2 cellular contexts compared by ENCODE assay signal in the genomic region with DNA sequence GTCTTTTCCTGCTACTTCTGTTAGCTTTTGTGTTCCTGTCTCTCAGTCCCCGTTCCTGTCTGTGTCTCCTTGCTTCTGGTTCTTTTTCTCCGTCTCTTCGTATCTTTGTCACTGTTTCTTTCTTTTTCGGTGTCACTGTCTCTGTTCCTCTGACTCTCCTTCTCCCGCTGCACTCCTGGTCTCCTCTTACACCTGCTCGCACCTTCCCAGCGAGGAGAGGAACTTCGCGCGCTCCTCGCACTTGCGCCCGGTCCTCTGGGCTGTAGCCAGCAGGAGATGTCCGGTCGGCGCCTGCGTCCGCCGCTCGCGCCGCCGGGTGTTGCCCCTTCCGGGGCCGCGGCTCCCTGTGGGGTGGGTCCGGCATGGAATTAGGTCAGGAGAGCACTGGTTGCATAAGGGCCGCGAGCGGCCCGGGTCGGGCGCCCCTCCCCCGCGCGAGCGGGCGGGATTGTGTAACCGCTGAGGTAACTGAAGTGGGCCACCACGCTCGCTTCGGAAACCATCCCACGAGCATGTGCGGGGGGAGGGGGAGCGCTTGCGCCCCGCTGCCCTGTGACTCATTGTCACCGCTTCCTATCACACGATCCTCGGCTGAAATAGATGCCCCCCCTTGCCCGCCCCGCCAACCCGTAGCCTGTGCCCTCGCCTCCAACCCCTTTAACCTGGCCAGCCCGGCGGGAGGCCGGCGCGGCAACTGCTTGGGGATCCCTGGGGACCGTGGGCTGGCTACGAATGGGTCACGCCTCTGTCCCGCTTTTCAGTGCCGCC.
A peak's percentile ranks its signal among the peaks of the same experiment; 100 is the strongest.
TF ChIP-seq lines count a peak whose summit lies in the region.

No MANE protein-coding gene starts in this region.

TF ChIP-seq in IMR-90, 13 proteins besides CTCF, POLR2A, EP300 and RAD21:
- TF ChIP-seq MXI1 (IDR thresholded peaks at IDR 0.05; ENCODE audit: borderline replicate concordance, low read depth, low read length) (no peak), CEBPB (IDR thresholded peaks at IDR 0.05; ENCODE audit: low read depth, low read length) (peak; percentile 56), RFX5 (IDR thresholded peaks at IDR 0.05; ENCODE audit: low read depth, low read length) (no peak), BHLHE40 (IDR thresholded peaks at IDR 0.05; ENCODE audit: low read depth, low read length) (no peak), MAFK (IDR thresholded peaks at IDR 0.05; ENCODE audit: low read depth, low read length) (no peak), RCOR1 (IDR thresholded peaks at IDR 0.05; ENCODE audit: insufficient replicate concordance, low read length) (no peak), ELK1 (IDR thresholded peaks at IDR 0.05; ENCODE audit: borderline replicate concordance, low read depth, low read length) (no peak)

TF ChIP-seq in GM12878, 131 proteins besides CTCF, POLR2A, EP300 and RAD21:
- TF ChIP-seq RBBP5 (conservative IDR thresholded peaks at IDR 0.05) (no peak), SIX5 (IDR thresholded peaks at IDR 0.05; ENCODE audit: low read depth, low read length, severe bottlenecking) (no peak), SUZ12 (IDR thresholded peaks at IDR 0.05; ENCODE audit: unreplicated experiment) (peak; percentile 61), RFX5 (IDR thresholded peaks at IDR 0.05; ENCODE audit: low read depth, low read length) (no peak), MEF2B (IDR thresholded peaks at IDR 0.05; ENCODE audit: partially characterized antibody, poor library complexity, severe bottlenecking) (peak; percentile 29), ZNF217 (IDR thresholded peaks at IDR 0.05) (no peak)
- TF ChIP-seq, protein P1, sequence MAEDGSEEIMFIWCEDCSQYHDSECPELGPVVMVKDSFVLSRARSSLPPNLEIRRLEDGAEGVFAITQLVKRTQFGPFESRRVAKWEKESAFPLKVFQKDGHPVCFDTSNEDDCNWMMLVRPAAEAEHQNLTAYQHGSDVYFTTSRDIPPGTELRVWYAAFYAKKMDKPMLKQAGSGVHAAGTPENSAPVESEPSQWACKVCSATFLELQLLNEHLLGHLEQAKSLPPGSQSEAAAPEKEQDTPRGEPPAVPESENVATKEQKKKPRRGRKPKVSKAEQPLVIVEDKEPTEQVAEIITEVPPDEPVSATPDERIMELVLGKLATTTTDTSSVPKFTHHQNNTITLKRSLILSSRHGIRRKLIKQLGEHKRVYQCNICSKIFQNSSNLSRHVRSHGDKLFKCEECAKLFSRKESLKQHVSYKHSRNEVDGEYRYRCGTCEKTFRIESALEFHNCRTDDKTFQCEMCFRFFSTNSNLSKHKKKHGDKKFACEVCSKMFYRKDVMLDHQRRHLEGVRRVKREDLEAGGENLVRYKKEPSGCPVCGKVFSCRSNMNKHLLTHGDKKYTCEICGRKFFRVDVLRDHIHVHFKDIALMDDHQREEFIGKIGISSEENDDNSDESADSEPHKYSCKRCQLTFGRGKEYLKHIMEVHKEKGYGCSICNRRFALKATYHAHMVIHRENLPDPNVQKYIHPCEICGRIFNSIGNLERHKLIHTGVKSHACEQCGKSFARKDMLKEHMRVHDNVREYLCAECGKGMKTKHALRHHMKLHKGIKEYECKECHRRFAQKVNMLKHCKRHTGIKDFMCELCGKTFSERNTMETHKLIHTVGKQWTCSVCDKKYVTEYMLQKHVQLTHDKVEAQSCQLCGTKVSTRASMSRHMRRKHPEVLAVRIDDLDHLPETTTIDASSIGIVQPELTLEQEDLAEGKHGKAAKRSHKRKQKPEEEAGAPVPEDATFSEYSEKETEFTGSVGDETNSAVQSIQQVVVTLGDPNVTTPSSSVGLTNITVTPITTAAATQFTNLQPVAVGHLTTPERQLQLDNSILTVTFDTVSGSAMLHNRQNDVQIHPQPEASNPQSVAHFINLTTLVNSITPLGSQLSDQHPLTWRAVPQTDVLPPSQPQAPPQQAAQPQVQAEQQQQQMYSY (CRISPR knock-in tag; IDR thresholded peaks at IDR 0.05), result no peak
